Comparison of ENCODE assay signal across 8 cellular contexts in the genomic region with DNA sequence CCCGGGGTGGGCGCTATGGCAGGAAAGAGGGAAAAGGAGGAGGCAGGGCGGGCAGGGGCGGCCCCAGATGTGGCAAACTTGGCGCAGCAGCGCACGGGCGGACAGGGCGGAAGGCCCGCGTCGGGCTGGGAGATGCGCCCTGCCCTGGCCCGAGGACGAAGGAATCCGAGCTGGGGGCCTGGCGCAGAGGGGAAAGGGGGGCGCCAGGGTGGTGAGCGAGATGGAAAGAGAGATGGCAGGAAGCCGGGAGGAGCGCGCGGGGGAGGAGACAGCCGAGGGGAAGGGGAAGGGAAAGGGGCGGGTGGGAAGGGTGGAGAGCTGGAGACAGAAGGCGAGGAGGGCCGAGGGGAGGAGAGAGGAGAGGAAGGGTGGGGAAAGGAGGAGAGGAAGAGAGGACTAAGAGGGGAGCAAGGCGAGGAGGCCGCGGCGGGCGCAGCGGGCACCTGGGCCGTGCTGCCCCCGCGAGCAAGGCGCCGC. TPM values are rescaled to one million over a fixed set of nuclear protein-coding genes. Genes with fewer than 3 reads are reported as not detected.
DNase-seq lines count a peak whose midpoint lies in the region; ATAC-seq lines count a peak whose summit lies in the region.

TSS of gene MARVELD1 (plus strand) at position 380 of the 477 bp plus-strand sequence. CDS start 147 bp downstream, outside the sequence.

- peak; percentile 9 for DNase-seq in activated gamma-delta T cell (lab: John Stamatoyannopoulos, UW)
- DNase-seq in activated gamma-delta T cell treated with Interleukin-2 at 50 U/mL for 16 hours = no peak
- peak; percentile 28 for DNase-seq in MV-4-11 (lab: John Stamatoyannopoulos, UW)
- DNase-seq in activated CD8-positive, alpha-beta T cell treated with anti-CD3 and anti-CD28 coated beads, Interleukin-2, amount 10 ng/mL, durations not matched to agents 7 days and 5 days = no peak
- peak; percentile 78 for DNase-seq in fibroblast of the conjunctiva (ENCODE audit: low read depth)

- POLR2A ChIA-PET in activated CD8-positive, alpha-beta T cell treated with anti-CD3 and anti-CD28 coated beads, Interleukin-2, amount 10 ng/mL, durations not matched to agents 7 days and 5 days (lab: Charles Lee) = interaction anchor here (0.7 to 1.9 kb wide), 3 partner anchors 11 to 27 kb away, joined by 3 to 6 read pairs (median 3); partner anchors contain the start of gene AVPI1

- H3K27me3 Mint-ChIP-seq in activated CD8-positive, alpha-beta T cell treated with anti-CD3 and anti-CD28 coated beads, Interleukin-2, amount 10 ng/mL, durations not matched to agents 7 days and 5 days (ENCODE audit: low read depth) = peaks cover 30% of the 10 kb centered on the region

- no peaks in the 10 kb centered on the region for H3K36me3 ChIP-seq in neuron (ENCODE audit: insufficient read depth, low read length)

- peaks cover 20% of the 10 kb centered on the region for H3K4me1 Mint-ChIP-seq in activated CD8-positive, alpha-beta T cell treated with anti-CD3 and anti-CD28 coated beads, Interleukin-2, amount 10 ng/mL, durations not matched to agents 7 days and 5 days (ENCODE audit: low read depth)

- H3K36me3 Mint-ChIP-seq in activated CD8-positive, alpha-beta T cell treated with anti-CD3 and anti-CD28 coated beads, Interleukin-2, amount 10 ng/mL, durations not matched to agents 7 days and 5 days (ENCODE audit: low read depth) = no peaks in the 10 kb centered on the region

- no peaks in the 10 kb centered on the region for H3K9me3 ChIP-seq in neuron (ENCODE audit: low read length)

- no peaks in the 10 kb centered on the region for H3K9me3 Mint-ChIP-seq in activated CD8-positive, alpha-beta T cell treated with anti-CD3 and anti-CD28 coated beads, Interleukin-2, amount 10 ng/mL, durations not matched to agents 7 days and 5 days (ENCODE audit: insufficient read depth)

- peak within 1 kb of the TSS; percentile 98 for H3K4me3 Mint-ChIP-seq in activated CD8-positive, alpha-beta T cell treated with anti-CD3 and anti-CD28 coated beads, Interleukin-2, amount 10 ng/mL, durations not matched to agents 7 days and 5 days

- peak within 1 kb of the TSS; percentile 86 for H3K27ac Mint-ChIP-seq in activated CD8-positive, alpha-beta T cell treated with anti-CD3 and anti-CD28 coated beads, Interleukin-2, amount 10 ng/mL, durations not matched to agents 7 days and 5 days

- no peak for ATAC-seq in activated CD8-positive, alpha-beta T cell treated with anti-CD3 and anti-CD28 coated beads, Interleukin-2, amount 10 ng/mL, durations not matched to agents 7 days and 5 days
- ATAC-seq in GM21381 (IDR thresholded peaks at IDR 0.05; ENCODE audit: unreplicated experiment) = no peak
- no peak for ATAC-seq in GM19035 (IDR thresholded peaks at IDR 0.05; ENCODE audit: unreplicated experiment)

- peak within 1 kb of the TSS; percentile 57 for H2AFZ ChIP-seq in neuron (ENCODE audit: low read depth, low read length)

- CTCF ChIA-PET in activated CD8-positive, alpha-beta T cell treated with anti-CD3 and anti-CD28 coated beads, Interleukin-2, amount 10 ng/mL, durations not matched to agents 7 days and 5 days (lab: Charles Lee) = interaction anchor here (1.4 to 11.1 kb wide), 7 partner anchors 11 to 155 kb away, joined by 4 to 171 read pairs (median 7); partner anchors contain the start of genes AVPI1 and ZFYVE27

- H3K27me3 ChIP-seq in neuron (ENCODE audit: insufficient read depth, low read length) = peaks cover 3% of the 10 kb centered on the region

- H3K4me1 ChIP-seq in neuron (ENCODE audit: insufficient read depth, low read length) = peaks cover 2% of the 10 kb centered on the region

- H3K4me3 ChIP-seq in neuron (ENCODE audit: low read length) = peak within 1 kb of the TSS; percentile 44

RNA-seq across cellular contexts. Expression of gene MARVELD1, which starts in this region (rescaled TPM):
- 1 to 10 TPM; 2.2 to 2.4 TPM for total RNA-seq in activated CD8-positive, alpha-beta T cell treated with anti-CD3 and anti-CD28 coated beads, Interleukin-2, amount 10 ng/mL, durations not matched to agents 7 days and 5 days

Comparison
In these comparisons a context has a peak if more than half of its experiments do, and no peak if none do; other contexts are left out.
1. DNase-seq: peak in activated gamma-delta T cell (single experiment), MV-4-11 (single experiment) and fibroblast of the conjunctiva (single experiment); none in activated gamma-delta T cell treated with Interleukin-2 at 50 U/mL for 16 hours (single experiment) and activated CD8-positive, alpha-beta T cell treated with anti-CD3 and anti-CD28 coated beads, Interleukin-2, amount 10 ng/mL, durations not matched to agents 7 days and 5 days (single experiment).